Comparison of ENCODE assay signal across 1 cellular context in genomic region chr1:25562928-25563283, GRCh38.
A peak's percentile ranks its signal among the peaks of the same experiment; 100 is the strongest.
TF ChIP-seq lines count a peak whose summit lies in the region.

No MANE protein-coding gene starts in this region.

TF ChIP-seq in K562, 482 proteins besides CTCF, POLR2A, EP300 and RAD21:
- TF ChIP-seq KDM1A (IDR thresholded peaks at IDR 0.05) (no peak), RB1 (IDR thresholded peaks at IDR 0.05; ENCODE audit: low read depth) (0 out of 2 replicates have a peak, but pooled peaks have one; percentile 23), ADNP (tag; IDR thresholded peaks at IDR 0.05) (peak; percentile 16; the same call in 1 of the 2 replicates), CHD4 (IDR thresholded peaks at IDR 0.05; ENCODE audit: insufficient read depth, insufficient replicate concordance, low read depth, low read length, poor library complexity, severe bottlenecking) (peak; percentile 6)
